In the genomic region with DNA sequence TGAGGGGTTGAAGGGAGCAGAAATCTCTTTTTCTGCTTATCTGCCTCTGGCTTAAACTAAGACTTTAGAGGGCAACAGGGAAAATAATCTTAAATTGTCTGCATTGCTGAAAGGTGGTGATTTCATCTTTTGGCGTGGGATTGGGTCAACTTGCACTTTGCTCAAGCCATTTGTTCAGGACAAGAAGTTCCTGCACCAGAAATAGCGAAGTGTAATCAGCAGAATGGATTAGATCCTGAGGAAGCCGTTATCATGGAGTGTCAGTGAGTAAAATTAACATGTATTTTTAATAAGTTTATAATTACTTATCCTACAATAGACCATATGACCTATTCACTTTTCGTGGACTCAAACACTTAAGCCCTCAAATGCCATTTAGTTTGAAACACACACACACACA, we compare ENCODE assay signal across 18 cellular contexts.
DNase-seq lines count a peak whose midpoint lies in the region; ATAC-seq and TF ChIP-seq lines count a peak whose summit lies in the region.
"Had no signal": no experiment of that assay in that cellular context is flagged by ENCODE, and none has a peak within 500 bp of the region (broad histone marks: within the 10 kb centered on the region; RNA-seq: fewer than 3 reads in every experiment).

No MANE protein-coding gene starts in this region.

- H3K4me3 ChIP-seq in GM23338 = no peak overlapping the region
- H3K4me3 ChIP-seq in mesendoderm (ENCODE audit: low read length) = no peak overlapping the region
- H3K4me3 ChIP-seq: A549, PC-9, SJSA1 had no signal

- no peak overlapping the region for H3K4me3 Mint-ChIP-seq in GM23338
- H3K4me3 Mint-ChIP-seq: CD4-positive, alpha-beta T cell had no signal

- H3K79me2 ChIP-seq in GM23338 (replicated peaks; ENCODE audit: insufficient read depth) (no peaks in the 10 kb centered on the region), mesendoderm (ENCODE audit: control insufficient read depth, insufficient read depth, low read length) (no peaks in the 10 kb centered on the region)

- no peak overlapping the region for H3K23ac ChIP-seq in mesendoderm (ENCODE audit: low read length)

- no peaks in the 10 kb centered on the region for H3F3A ChIP-seq in GM23338 (replicated peaks; ENCODE audit: low read depth)

- H2BK15ac ChIP-seq in mesendoderm (replicated peaks; ENCODE audit: low read depth) = no peak overlapping the region

- H2BK5ac ChIP-seq in mesendoderm (ENCODE audit: low read length) = no peak overlapping the region

- no peaks in the 10 kb centered on the region; the same call in 2 of the 3 replicates for H3K9me3 Mint-ChIP-seq in GM23338
- H3K9me3 Mint-ChIP-seq: CD4-positive, alpha-beta T cell had no signal

- H3K4me2 ChIP-seq in GM23338 (no peak overlapping the region), mesendoderm (ENCODE audit: low read length) (no peak overlapping the region)
- H3K4me2 ChIP-seq: A549, PC-9 had no signal

- peaks cover 34% of the 10 kb centered on the region for H3K4me1 ChIP-seq in GM23338 (ENCODE audit: insufficient read depth)
- H3K4me1 ChIP-seq in mesendoderm (ENCODE audit: control insufficient read depth, low read depth, low read length) = peaks cover 3% of the 10 kb centered on the region
- H3K4me1 ChIP-seq: A549, SJSA1 had no signal

- no peaks in the 10 kb centered on the region for H4K20me1 ChIP-seq in GM23338 (replicated peaks; ENCODE audit: insufficient read depth)

- peaks cover 16% of the 10 kb centered on the region for H3K27me3 Mint-ChIP-seq in GM23338 (ENCODE audit: insufficient read depth, low read depth, poor library complexity)
- H3K27me3 Mint-ChIP-seq: CD4-positive, alpha-beta T cell had no signal

- H3K27ac ChIP-seq in GM23338 (ENCODE audit: low read depth) = peak overlapping the region; percentile 75
- H3K27ac ChIP-seq in KOPT-K1 (ENCODE audit: low read depth, low read length, poor library complexity, severe bottlenecking) = peak overlapping the region; percentile 99
- H3K27ac ChIP-seq in mesendoderm (ENCODE audit: low read depth, low read length) = no peak overlapping the region
- H3K27ac ChIP-seq: A549, PC-9, SJSA1 had no signal

- peak overlapping the region; percentile 73; the same call in 1 of the 2 replicates for H3K27ac Mint-ChIP-seq in GM23338
- H3K27ac Mint-ChIP-seq: CD4-positive, alpha-beta T cell had no signal

- H3K36me3 Mint-ChIP-seq in GM23338 (ENCODE audit: low read depth) = peaks cover 6% of the 10 kb centered on the region; the same call in 2 of the 3 replicates

- WGBS in mesendoderm (ENCODE audit: extremely low coverage, insufficient coverage, low lambda C conversion rate) = no CpG with 5 or more reads among the region's 4 CpGs

- no peaks in the 10 kb centered on the region for H3K9me3 ChIP-seq in KOPT-K1 (ENCODE audit: insufficient read depth, low read length, poor library complexity, severe bottlenecking)
- H3K9me3 ChIP-seq: A549 had no signal

- no peak overlapping the region for H3K9ac ChIP-seq in mesendoderm (ENCODE audit: low read length)

- peaks cover 43% of the 10 kb centered on the region for H3K4me1 Mint-ChIP-seq in GM23338

- no peak overlapping the region for H4K5ac ChIP-seq in mesendoderm (ENCODE audit: low read length)

- H3K18ac ChIP-seq in mesendoderm (ENCODE audit: low read length) = no peak overlapping the region

- no peaks in the 10 kb centered on the region for H3K36me3 ChIP-seq in GM23338 (ENCODE audit: insufficient read depth)
- no peaks in the 10 kb centered on the region for H3K36me3 ChIP-seq in KOPT-K1 (ENCODE audit: insufficient read depth, low read length)
- H3K36me3 ChIP-seq in mesendoderm (ENCODE audit: control insufficient read depth, insufficient read depth, low read length) = no peaks in the 10 kb centered on the region
- H3K36me3 ChIP-seq: SJSA1 had no signal

- no peak overlapping the region for H2BK120ac ChIP-seq in mesendoderm (ENCODE audit: low read depth, low read length)

- H3K27me3 ChIP-seq in GM23338 (ENCODE audit: insufficient read depth) (no peaks in the 10 kb centered on the region), mesendoderm (ENCODE audit: insufficient read depth, low read length, poor library complexity) (no peaks in the 10 kb centered on the region)
- H3K27me3 ChIP-seq: SJSA1 had no signal

- H2AFZ ChIP-seq in GM23338 = no peak overlapping the region
- H2AFZ ChIP-seq: PC-9 had no signal

- ATAC-seq in GM23338 (no peak), left ventricle myocardium superior (peak; percentile 59)
- ATAC-seq: A549, HCT116 had no signal

- DNase-seq in GM23338 (ENCODE audit: low spot score) (no peak), left ventricle myocardium superior (no peak), mesendoderm (peak; percentile 22), GM19238 (ENCODE audit: insufficient read length, low spot score) (no peak)
- DNase-seq in activated CD4-positive, alpha-beta T cell treated with anti-CD3 and anti-CD28 coated beads for 48 hours = no peak
- no peak for DNase-seq in activated CD4-positive, CD25-positive, alpha-beta regulatory T cell treated with anti-CD3 and anti-CD28 coated beads, Interleukin-2, amount 50 U/mL, for 72 hours
- no peak for DNase-seq in stimulated activated naive CD4-positive, alpha-beta T cell (lab: John Stamatoyannopoulos, UW)
- DNase-seq: CD4-positive, alpha-beta T cell; GF-D8; KG1; NCI-H1417 treated with DMSO at 0.1 percent for 48 hours; NCI-H187 treated with DMSO at 0.1 percent for 48 hours; NCI-H526; PC-9 had no signal

- no peak overlapping the region for H4K8ac ChIP-seq in mesendoderm (ENCODE audit: low read depth, low read length)

- no peaks in the 10 kb centered on the region for H3K79me1 ChIP-seq in mesendoderm (ENCODE audit: low read length)

- TF ChIP-seq CTCF in GM23338 (conservative IDR thresholded peaks at IDR 0.05; ENCODE audit: low read depth in 2 of 2) = no peak

- intact Hi-C loops in left ventricle myocardium superior (cut with micrococcal nuclease) = no loop called here

- peaks cover 14% of the 10 kb centered on the region for H3K9me2 ChIP-seq in GM23338 (ENCODE audit: insufficient read depth)

- H3K4ac ChIP-seq in mesendoderm (ENCODE audit: low read depth, low read length) = no peak overlapping the region

- H3K56ac ChIP-seq in mesendoderm (ENCODE audit: low read length) = no peak overlapping the region

- H2AK5ac ChIP-seq in mesendoderm (ENCODE audit: low read length) = no peak overlapping the region

TF ChIP-seq in GM23338, 12 proteins besides CTCF, POLR2A, EP300 and RAD21 (continues in another document):
- TF ChIP-seq POLR2AphosphoS5 (IDR thresholded peaks at IDR 0.05; ENCODE audit: low read depth) = no peak
- no peak for TF ChIP-seq JUNB (IDR thresholded peaks at IDR 0.05; ENCODE audit: unreplicated experiment)
- TF ChIP-seq, protein P1, sequence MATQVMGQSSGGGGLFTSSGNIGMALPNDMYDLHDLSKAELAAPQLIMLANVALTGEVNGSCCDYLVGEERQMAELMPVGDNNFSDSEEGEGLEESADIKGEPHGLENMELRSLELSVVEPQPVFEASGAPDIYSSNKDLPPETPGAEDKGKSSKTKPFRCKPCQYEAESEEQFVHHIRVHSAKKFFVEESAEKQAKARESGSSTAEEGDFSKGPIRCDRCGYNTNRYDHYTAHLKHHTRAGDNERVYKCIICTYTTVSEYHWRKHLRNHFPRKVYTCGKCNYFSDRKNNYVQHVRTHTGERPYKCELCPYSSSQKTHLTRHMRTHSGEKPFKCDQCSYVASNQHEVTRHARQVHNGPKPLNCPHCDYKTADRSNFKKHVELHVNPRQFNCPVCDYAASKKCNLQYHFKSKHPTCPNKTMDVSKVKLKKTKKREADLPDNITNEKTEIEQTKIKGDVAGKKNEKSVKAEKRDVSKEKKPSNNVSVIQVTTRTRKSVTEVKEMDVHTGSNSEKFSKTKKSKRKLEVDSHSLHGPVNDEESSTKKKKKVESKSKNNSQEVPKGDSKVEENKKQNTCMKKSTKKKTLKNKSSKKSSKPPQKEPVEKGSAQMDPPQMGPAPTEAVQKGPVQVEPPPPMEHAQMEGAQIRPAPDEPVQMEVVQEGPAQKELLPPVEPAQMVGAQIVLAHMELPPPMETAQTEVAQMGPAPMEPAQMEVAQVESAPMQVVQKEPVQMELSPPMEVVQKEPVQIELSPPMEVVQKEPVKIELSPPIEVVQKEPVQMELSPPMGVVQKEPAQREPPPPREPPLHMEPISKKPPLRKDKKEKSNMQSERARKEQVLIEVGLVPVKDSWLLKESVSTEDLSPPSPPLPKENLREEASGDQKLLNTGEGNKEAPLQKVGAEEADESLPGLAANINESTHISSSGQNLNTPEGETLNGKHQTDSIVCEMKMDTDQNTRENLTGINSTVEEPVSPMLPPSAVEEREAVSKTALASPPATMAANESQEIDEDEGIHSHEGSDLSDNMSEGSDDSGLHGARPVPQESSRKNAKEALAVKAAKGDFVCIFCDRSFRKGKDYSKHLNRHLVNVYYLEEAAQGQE (IDR thresholded peaks at IDR 0.05; ENCODE audit: unreplicated experiment) = no peak
- no peak for TF ChIP-seq CREB1 (CRISPR knock-in tag; IDR thresholded peaks at IDR 0.05; ENCODE audit: low read depth)
- no peak for TF ChIP-seq NANOG (IDR thresholded peaks at IDR 0.05; ENCODE audit: borderline replicate concordance)
- TF ChIP-seq ZNF114 (CRISPR knock-in tag; IDR thresholded peaks at IDR 0.05) = no peak
- TF ChIP-seq EZH2phosphoT487 (IDR thresholded peaks at IDR 0.05; ENCODE audit: unreplicated experiment) = no peak
- TF ChIP-seq EZH2 (IDR thresholded peaks at IDR 0.05; ENCODE audit: low read depth, unreplicated experiment) = no peak
